18 cellular contexts compared by ENCODE assay signal in the genomic region with DNA sequence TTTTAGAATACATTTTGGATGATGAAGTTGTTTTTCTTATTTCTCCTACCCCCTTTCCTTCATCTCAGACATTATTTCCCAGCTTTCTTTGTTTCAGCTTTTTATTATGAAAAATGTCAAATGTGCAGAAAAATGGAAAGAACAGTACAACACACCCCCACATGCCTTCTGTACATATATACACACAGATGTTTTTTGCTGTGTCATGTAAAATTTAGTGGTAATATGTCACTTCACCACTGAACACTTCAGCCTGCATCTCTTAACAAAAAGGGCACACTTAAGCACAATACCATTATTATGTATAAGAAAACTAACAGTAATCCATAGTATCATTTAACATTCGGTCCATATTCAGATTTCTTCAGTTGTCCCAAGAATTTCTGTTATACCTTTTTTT. TPM values are rescaled to one million over a fixed set of nuclear protein-coding genes. Genes with fewer than 3 reads are reported as not detected.
"Had no signal": no experiment of that assay in that cellular context is flagged by ENCODE, and none has a peak within 500 bp of the region (broad histone marks: within the 10 kb centered on the region; RNA-seq: fewer than 3 reads in every experiment).

No MANE protein-coding gene starts in this region.

- H3K4me1 Mint-ChIP-seq: activated CD8-positive, alpha-beta memory T cell treated with anti-CD3 and anti-CD28 coated beads, Interleukin-2, amount 10 ng/mL, durations not matched to agents 7 days and 5 days; stimulated activated memory B cell treated with anti-CD40 and anti-IgM and Interleukin-4, amounts not matched to agents 10 μg/mL and 1 μg/mL and 100 μg/mL, for 72 hours had no signal

- H3K4me1 ChIP-seq: gastrocnemius medialis, left lung, right atrium auricular region, spleen had no signal

- H3K4me3 ChIP-seq: gastrocnemius medialis, heart right ventricle, left lung, right atrium auricular region, spleen had no signal

- H3K27me3 Mint-ChIP-seq: activated naive CD8-positive, alpha-beta T cell; stimulated activated memory B cell treated with anti-CD40 and anti-IgM and Interleukin-4, amounts not matched to agents 10 μg/mL and 1 μg/mL and 100 μg/mL, for 72 hours had no signal

- DNase-seq: activated CD4-positive, alpha-beta T cell treated with anti-CD3 and anti-CD28 coated beads for 1 hour; activated CD4-positive, alpha-beta T cell treated with anti-CD3 and anti-CD28 coated beads, Interleukin-2, amount 50 U/mL, for 48 hours; activated CD8-positive, alpha-beta memory T cell treated with anti-CD3 and anti-CD28 coated beads, Interleukin-2, amount 10 ng/mL, durations not matched to agents 7 days and 5 days; activated effector memory CD4-positive, alpha-beta T cell treated with anti-CD3 and anti-CD28 coated beads, Interleukin-2, amount 50 U/mL, for 16 hours; activated T-cell treated with anti-CD3 and anti-CD28 coated beads, Interleukin-2, amount 50 U/mL, for 24 hours; gastrocnemius medialis; heart right ventricle; left lung; posterior cingulate gyrus; spleen; stimulated activated CD4-positive, alpha-beta T cell treated with anti-CD3 and anti-CD28 coated beads, Interleukin-1b, Interleukin-23, amount 100 ng/mL, for 48 hours had no signal

- H3K27ac Mint-ChIP-seq: activated CD8-positive, alpha-beta memory T cell treated with anti-CD3 and anti-CD28 coated beads, Interleukin-2, amount 10 ng/mL, durations not matched to agents 7 days and 5 days; activated naive CD8-positive, alpha-beta T cell; activated T-cell treated with anti-CD3 and anti-CD28 coated beads, Interleukin-2, amount 50 U/mL, for 24 hours; stimulated activated memory B cell treated with anti-CD40 and anti-IgM and Interleukin-4, amounts not matched to agents 10 μg/mL and 1 μg/mL and 100 μg/mL, for 72 hours; T-helper 2 cell treated with Interferon-gamma antibody and Interleukin-4, amounts not matched to agents 5 μg/mL and 100 μg/mL, for 36 hours had no signal

- H3K4me3 Mint-ChIP-seq: activated CD8-positive, alpha-beta memory T cell treated with anti-CD3 and anti-CD28 coated beads, Interleukin-2, amount 10 ng/mL, durations not matched to agents 7 days and 5 days; activated naive CD8-positive, alpha-beta T cell; activated T-cell treated with anti-CD3 and anti-CD28 coated beads, Interleukin-2, amount 50 U/mL, for 24 hours; neural crest cell; stimulated activated memory B cell treated with anti-CD40 and anti-IgM and Interleukin-4, amounts not matched to agents 10 μg/mL and 1 μg/mL and 100 μg/mL, for 72 hours; T-helper 2 cell treated with Interferon-gamma antibody and Interleukin-4, amounts not matched to agents 5 μg/mL and 100 μg/mL, for 36 hours had no signal

- H3K9me3 ChIP-seq: gastrocnemius medialis, heart right ventricle, left lung, right atrium auricular region, spleen had no signal

- FAIRE-seq: bronchial epithelial cell, colon had no signal

- H3K36me3 Mint-ChIP-seq: activated CD8-positive, alpha-beta memory T cell treated with anti-CD3 and anti-CD28 coated beads, Interleukin-2, amount 10 ng/mL, durations not matched to agents 7 days and 5 days had no signal

- ATAC-seq: activated CD8-positive, alpha-beta memory T cell treated with anti-CD3 and anti-CD28 coated beads, Interleukin-2, amount 10 ng/mL, durations not matched to agents 7 days and 5 days; stimulated activated memory B cell treated with anti-CD40 and anti-IgM and Interleukin-4, amounts not matched to agents 10 μg/mL and 1 μg/mL and 100 μg/mL, for 72 hours had no signal

- H3K27ac ChIP-seq: gastrocnemius medialis, heart right ventricle, left lung, right atrium auricular region, spleen had no signal

- H3K9me3 Mint-ChIP-seq: activated T-cell treated with anti-CD3 and anti-CD28 coated beads, Interleukin-2, amount 50 U/mL, for 24 hours; neural crest cell; stimulated activated memory B cell treated with anti-CD40 and anti-IgM and Interleukin-4, amounts not matched to agents 10 μg/mL and 1 μg/mL and 100 μg/mL, for 72 hours; T-helper 2 cell treated with Interferon-gamma antibody and Interleukin-4, amounts not matched to agents 5 μg/mL and 100 μg/mL, for 36 hours had no signal

- H3K27me3 ChIP-seq: gastrocnemius medialis, right atrium auricular region, spleen had no signal

RNA-seq across cellular contexts. Expression of gene SMARCA1, which starts 54.6 kb away (rescaled TPM):
- total RNA-seq: activated CD8-positive, alpha-beta memory T cell treated with anti-CD3 and anti-CD28 coated beads, Interleukin-2, amount 10 ng/mL, durations not matched to agents 7 days and 5 days had no signal
